Comparison of ENCODE assay signal across 8 cellular contexts in genomic region chr7:103445228-103446020, GRCh38. TPM values are rescaled to one million over a fixed set of nuclear protein-coding genes. Genes with fewer than 3 reads are reported as not detected.
DNase-seq lines count a peak whose midpoint lies in the region; ATAC-seq, FAIRE-seq and TF ChIP-seq lines count a peak whose summit lies in the region.

No MANE protein-coding gene starts in this region.

- DNase-seq in heart right ventricle (no peak), cardiac septum (ENCODE audit: low spot score) (no peak), T-helper 17 cell (no peak), foreskin keratinocyte (peak in 1 of 2 donors; percentile 6), skeletal muscle cell (ENCODE audit: low read depth) (no peak), GM12892 (ENCODE audit: insufficient read length) (no peak), A673 (ENCODE audit: low spot score) (no peak)

- peaks cover 9% of the 10 kb centered on the region for H3K4me1 Mint-ChIP-seq in T-helper 17 cell

- no TSS peak for BruUV-seq in A673 (replicated peaks; lab: Mats Ljungman, UMichigan)

- H3K27me3 ChIP-seq in heart right ventricle (peaks cover 17 to 77% (median 56%) of the 10 kb centered on the region in 7 donors), foreskin keratinocyte (peaks cover 59% of the 10 kb centered on the region), A673 (replicated peaks; ENCODE audit: insufficient read depth, low read depth, low read length, poor library complexity) (peaks cover 79% of the 10 kb centered on the region)

- peaks cover 76% of the 10 kb centered on the region for H3K27me3 Mint-ChIP-seq in T-helper 17 cell

- H3K4me1 ChIP-seq in heart right ventricle (peaks cover 0 to 19% (median 7%) of the 10 kb centered on the region in 9 donors), foreskin keratinocyte (no peaks in the 10 kb centered on the region), A673 (ENCODE audit: insufficient read depth, low read length, poor library complexity, severe bottlenecking) (no peaks in the 10 kb centered on the region)

- H3K36me3 Mint-ChIP-seq in T-helper 17 cell (ENCODE audit: low read depth), result no peaks in the 10 kb centered on the region

- H3K36me3 ChIP-seq in heart right ventricle (no peaks in the 10 kb centered on the region), A673 (ENCODE audit: insufficient read depth, low read length, poor library complexity, severe bottlenecking) (no peaks in the 10 kb centered on the region)

- TF ChIP-seq POLR2A in GM12892 (IDR thresholded peaks at IDR 0.05; ENCODE audit: low read depth, low read length), result no peak

- ATAC-seq in heart right ventricle (peak in 1 of 8 donors; percentile 33), T-helper 17 cell (no peak), foreskin keratinocyte (peak; percentile 28), GM18520 (IDR thresholded peaks at IDR 0.05; ENCODE audit: unreplicated experiment) (no peak)

- H3K27ac ChIP-seq in heart right ventricle (no peak overlapping the region), foreskin keratinocyte (no peak overlapping the region), A673 (ENCODE audit: low read depth, low read length, poor library complexity, severe bottlenecking) (no peak overlapping the region)

- no peak for TF ChIP-seq CTCF in heart right ventricle (IDR thresholded peaks at IDR 0.05)
- TF ChIP-seq CTCF in foreskin keratinocyte (conservative IDR thresholded peaks at IDR 0.05), result no peak
- no peak for TF ChIP-seq CTCF in A673 (conservative IDR thresholded peaks at IDR 0.05; ENCODE audit: low read depth, low read length)

- intact Hi-C loops in heart right ventricle (cut with DNase I) (no loop called here), cardiac septum (cut with DNase I) (no loop called here), A673 (cut with micrococcal nuclease; ENCODE audit: unreplicated experiment) (loop anchor here (5.0 kb wide), 1 partner anchor 717 kb away; no protein-coding TSS in a partner anchor)

- no peak for FAIRE-seq in GM12892 (lab: Jason Lieb, UNC)

- CTCF ChIA-PET in A673 (lab: Charles Lee), result no interaction called here

- H3K9me3 ChIP-seq in heart right ventricle, result no peaks in the 10 kb centered on the region
- H3K9me3 ChIP-seq in T-helper 17 cell (ENCODE audit: control insufficient read depth, low read length, poor library complexity, severe bottlenecking), result no peaks in the 10 kb centered on the region
- no peaks in the 10 kb centered on the region for H3K9me3 ChIP-seq in A673 (ENCODE audit: low read depth, low read length, poor library complexity, severe bottlenecking)

- H3K4me3 ChIP-seq in heart right ventricle (peak overlapping the region in 8 of 10 donors; percentile 9 to 41 (median 25)), skeletal muscle cell (ENCODE audit: low read depth, low read length) (peak overlapping the region; percentile 30), A673 (ENCODE audit: low read depth, low read length, poor library complexity, severe bottlenecking) (no peak overlapping the region)

- 5% methylated on average over 44 to 46 of the region's 46 CpGs for WGBS in heart right ventricle, 2 donors

- peak overlapping the region; percentile 82 for H3K4me3 Mint-ChIP-seq in T-helper 17 cell

- POLR2A ChIA-PET in A673 (lab: Charles Lee; ENCODE audit: low non-redundant PET), result interaction anchor here (0.6 kb wide), 1 partner anchor 875 kb away, joined by 5 read pairs; no protein-coding TSS in a partner anchor

- H3K27ac Mint-ChIP-seq in T-helper 17 cell, result no peak overlapping the region

RNA-seq across cellular contexts. Expression of gene SLC26A5, which starts 0.6 kb away (rescaled TPM):
- total RNA-seq in heart right ventricle (not detected), cardiac septum (not detected), T-helper 17 cell (not detected), foreskin keratinocyte (not detected in 2 replicates), A673 (2021) (not detected in 2 replicates)
- polyA plus RNA-seq in heart right ventricle (not detected), foreskin keratinocyte (not detected in 2 replicates)
- polyA plus RNA-seq in GM12892 (2012; ENCODE audit: missing spikeins), result not detected
